ENCODE assay signal across 13 cellular contexts in the genomic region with DNA sequence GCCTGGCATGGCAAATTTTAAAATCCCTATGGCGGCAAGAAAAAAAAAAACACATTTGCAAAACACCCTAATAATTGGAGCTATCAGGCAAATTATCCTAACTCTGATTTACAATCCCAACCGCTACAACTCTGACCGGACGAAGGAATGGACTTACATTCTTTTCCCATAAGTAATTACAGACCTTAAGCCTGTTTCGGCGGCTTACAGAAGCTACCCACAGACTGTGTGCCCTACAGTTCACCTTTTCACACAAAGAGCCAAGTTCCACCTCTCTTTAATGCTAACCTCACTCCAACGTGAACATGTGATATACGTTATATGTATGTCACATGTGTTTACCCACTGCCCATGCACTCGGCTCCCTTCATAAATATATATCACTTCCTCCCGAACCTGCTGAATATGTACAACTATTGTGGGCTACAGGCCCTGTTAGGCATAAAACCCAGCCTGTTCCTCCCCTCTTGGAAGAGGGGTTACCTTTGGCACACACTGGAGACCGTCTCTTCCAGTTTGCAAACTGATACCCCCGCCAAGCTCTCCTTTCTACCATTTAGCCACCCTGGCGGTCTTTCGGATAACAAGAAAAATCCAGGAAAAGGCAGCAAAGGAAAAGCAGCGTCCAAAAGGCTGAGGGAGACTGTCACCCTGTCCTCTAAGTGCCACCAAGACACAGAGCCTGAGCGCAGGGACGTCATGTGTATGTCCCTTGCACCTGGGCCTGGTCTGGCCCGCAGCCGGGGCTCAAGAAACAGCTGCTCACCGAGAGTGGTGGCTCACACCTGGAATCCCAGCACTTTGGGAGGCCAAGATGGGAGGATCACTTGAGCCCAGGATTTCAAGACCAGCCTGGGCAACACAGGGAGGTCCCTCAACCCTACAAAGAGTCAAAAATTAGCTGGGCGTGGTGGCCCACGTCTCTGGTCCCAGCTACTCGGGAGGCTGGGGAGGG. TPM values are rescaled to one million over a fixed set of nuclear protein-coding genes. Genes with fewer than 3 reads are reported as not detected.
A peak's percentile ranks its signal among the peaks of the same experiment; 100 is the strongest.
DNase-seq lines count a peak whose midpoint lies in the region; ATAC-seq and TF ChIP-seq lines count a peak whose summit lies in the region.
"Had no signal": no experiment of that assay in that cellular context is flagged by ENCODE, and none has a peak within 500 bp of the region (broad histone marks: within the 10 kb centered on the region; RNA-seq: fewer than 3 reads in every experiment).

No MANE protein-coding gene starts in this region.

- no peaks in the 10 kb centered on the region for H3K9me3 Mint-ChIP-seq in CD4-positive, alpha-beta T cell
- H3K9me3 Mint-ChIP-seq in IgD-negative memory B cell (no peaks in the 10 kb centered on the region), nephron (no peaks in the 10 kb centered on the region)
- no peaks in the 10 kb centered on the region for H3K9me3 Mint-ChIP-seq in activated naive CD8-positive, alpha-beta T cell treated with anti-CD3 and anti-CD28 coated beads, Interleukin-2, amount 50 U/mL, for 24 hours

- intact Hi-C loops in CD4-positive, alpha-beta T cell (cut with DNase I, micrococcal nuclease) = loop anchor here (5.0 to 10.0 kb wide), 2 partner anchors 44 to 51 kb away; no protein-coding TSS in a partner anchor

- CTCF ChIA-PET in CD4-positive, alpha-beta T cell (lab: Charles Lee) = interaction anchor here (0.6 to 3.7 kb wide), 6 partner anchors 41 to 225 kb away, joined by 3 to 32 read pairs (median 4); no protein-coding TSS in a partner anchor

- H3K27ac Mint-ChIP-seq in CD4-positive, alpha-beta T cell = peak overlapping the region; percentile 87
- H3K27ac Mint-ChIP-seq in IgD-negative memory B cell (peak overlapping the region; percentile 69 to 95 (median 90)), nephron (peak overlapping the region in 2 of 3 experiments; percentile 47 to 56)
- H3K27ac Mint-ChIP-seq in activated naive CD8-positive, alpha-beta T cell treated with anti-CD3 and anti-CD28 coated beads, Interleukin-2, amount 50 U/mL, for 24 hours = peak overlapping the region; percentile 87

- no peak for DNase-seq in CD4-positive, alpha-beta T cell
- DNase-seq in activated naive CD8-positive, alpha-beta T cell treated with anti-CD3 and anti-CD28 coated beads, Interleukin-2, amount 50 U/mL, for 24 hours = no peak
- no peak for DNase-seq in stimulated activated naive CD4-positive, alpha-beta T cell (lab: John Stamatoyannopoulos, UW)
- DNase-seq in NCI-H146 treated with DMSO at 0.1 percent for 48 hours (lab: John Stamatoyannopoulos, UW; ENCODE audit: unreplicated experiment) = no peak
- no peak for DNase-seq in anterior cingulate cortex (lab: John Stamatoyannopoulos, UW)
- DNase-seq: amygdala, erythroblast, MG63, nucleus accumbens had no signal

- H3K27me3 Mint-ChIP-seq in CD4-positive, alpha-beta T cell = no peaks in the 10 kb centered on the region
- H3K27me3 Mint-ChIP-seq in IgD-negative memory B cell (no peaks in the 10 kb centered on the region), nephron (ENCODE audit: low read depth) (peaks cover 30% of the 10 kb centered on the region)
- H3K27me3 Mint-ChIP-seq in activated naive CD8-positive, alpha-beta T cell treated with anti-CD3 and anti-CD28 coated beads, Interleukin-2, amount 50 U/mL, for 24 hours = no peaks in the 10 kb centered on the region

- ATAC-seq in CD4-positive, alpha-beta T cell (ENCODE audit: poor library complexity) = no peak
- no peak for ATAC-seq in activated naive CD8-positive, alpha-beta T cell treated with anti-CD3 and anti-CD28 coated beads, Interleukin-2, amount 50 U/mL, for 24 hours
- no peak for ATAC-seq in HG02840 (IDR thresholded peaks at IDR 0.05; ENCODE audit: low FRiP score, unreplicated experiment)

- H3K27me3 ChIP-seq in CD4-positive, alpha-beta T cell (ENCODE audit: control insufficient read depth, insufficient read depth, low read length) = no peaks in the 10 kb centered on the region
- H3K27me3 ChIP-seq: MG63, tibial artery had no signal

- TF ChIP-seq CTCF in CD4-positive, alpha-beta T cell (IDR thresholded peaks at IDR 0.05) = no peak
- TF ChIP-seq CTCF in nephron (IDR thresholded peaks at IDR 0.05; ENCODE audit: unreplicated experiment in 3 of 3) = no peak

- H3K27ac ChIP-seq in CD4-positive, alpha-beta T cell (ENCODE audit: low read depth, low read length) = peak overlapping the region; percentile 74
- H3K27ac ChIP-seq: tibial artery had no signal

- POLR2A ChIA-PET in CD4-positive, alpha-beta T cell (lab: Charles Lee) = interaction anchor here (0.7 to 2.3 kb wide), 17 partner anchors 8 to 221 kb away, joined by 3 to 20 read pairs (median 5); partner anchors contain the start of genes COTL1, KLHL36 and MEAK7

- H3K36me3 Mint-ChIP-seq in CD4-positive, alpha-beta T cell (ENCODE audit: low read depth) = no peaks in the 10 kb centered on the region
- H3K36me3 Mint-ChIP-seq in IgD-negative memory B cell (peaks cover 1% of the 10 kb centered on the region), nephron (ENCODE audit: low read depth) (no peaks in the 10 kb centered on the region)
- no peaks in the 10 kb centered on the region for H3K36me3 Mint-ChIP-seq in activated naive CD8-positive, alpha-beta T cell treated with anti-CD3 and anti-CD28 coated beads, Interleukin-2, amount 50 U/mL, for 24 hours (ENCODE audit: low read depth)

- no peaks in the 10 kb centered on the region for H3K9me3 ChIP-seq in CD4-positive, alpha-beta T cell (ENCODE audit: control insufficient read depth, low read length)
- H3K9me3 ChIP-seq: MG63, tibial artery had no signal

- peak overlapping the region; percentile 67 for H3K4me3 Mint-ChIP-seq in CD4-positive, alpha-beta T cell
- H3K4me3 Mint-ChIP-seq in IgD-negative memory B cell (peak overlapping the region in 1 of 4 donors; percentile 75), nephron (no peak overlapping the region)
- peak overlapping the region; percentile 48 for H3K4me3 Mint-ChIP-seq in activated naive CD8-positive, alpha-beta T cell treated with anti-CD3 and anti-CD28 coated beads, Interleukin-2, amount 50 U/mL, for 24 hours

- peaks cover 72% of the 10 kb centered on the region for H3K4me1 Mint-ChIP-seq in CD4-positive, alpha-beta T cell (ENCODE audit: low read depth)
- peaks cover 23 to 34% (median 34%) of the 10 kb centered on the region in 3 donors for H3K4me1 Mint-ChIP-seq in IgD-negative memory B cell
- peaks cover 65% of the 10 kb centered on the region for H3K4me1 Mint-ChIP-seq in activated naive CD8-positive, alpha-beta T cell treated with anti-CD3 and anti-CD28 coated beads, Interleukin-2, amount 50 U/mL, for 24 hours
- H3K4me1 Mint-ChIP-seq in nephron = peaks cover 25% of the 10 kb centered on the region

RNA-seq across cellular contexts. Expression of gene MEAK7, which starts 8.9 kb away (rescaled TPM):
- 1 to 10 TPM; 1.9 to 3.7 TPM for total RNA-seq in CD4-positive, alpha-beta T cell
- 8.2 TPM for polyA plus RNA-seq in IgD-negative memory B cell

Comparison
In these comparisons a context has a peak if more than half of its experiments do, and no peak if none do; other contexts are left out.
1. H3K4me3 Mint-ChIP-seq: peak in CD4-positive, alpha-beta T cell (single experiment) and activated naive CD8-positive, alpha-beta T cell treated with anti-CD3 and anti-CD28 coated beads, Interleukin-2, amount 50 U/mL, for 24 hours (single experiment); none in nephron (0 of 3).
2. Peak in every context shown above with its lines, with median percentiles within 50 percentile points of each other: H3K27ac Mint-ChIP-seq.